Comparison of ENCODE assay signal across 8 cellular contexts in the genomic region with DNA sequence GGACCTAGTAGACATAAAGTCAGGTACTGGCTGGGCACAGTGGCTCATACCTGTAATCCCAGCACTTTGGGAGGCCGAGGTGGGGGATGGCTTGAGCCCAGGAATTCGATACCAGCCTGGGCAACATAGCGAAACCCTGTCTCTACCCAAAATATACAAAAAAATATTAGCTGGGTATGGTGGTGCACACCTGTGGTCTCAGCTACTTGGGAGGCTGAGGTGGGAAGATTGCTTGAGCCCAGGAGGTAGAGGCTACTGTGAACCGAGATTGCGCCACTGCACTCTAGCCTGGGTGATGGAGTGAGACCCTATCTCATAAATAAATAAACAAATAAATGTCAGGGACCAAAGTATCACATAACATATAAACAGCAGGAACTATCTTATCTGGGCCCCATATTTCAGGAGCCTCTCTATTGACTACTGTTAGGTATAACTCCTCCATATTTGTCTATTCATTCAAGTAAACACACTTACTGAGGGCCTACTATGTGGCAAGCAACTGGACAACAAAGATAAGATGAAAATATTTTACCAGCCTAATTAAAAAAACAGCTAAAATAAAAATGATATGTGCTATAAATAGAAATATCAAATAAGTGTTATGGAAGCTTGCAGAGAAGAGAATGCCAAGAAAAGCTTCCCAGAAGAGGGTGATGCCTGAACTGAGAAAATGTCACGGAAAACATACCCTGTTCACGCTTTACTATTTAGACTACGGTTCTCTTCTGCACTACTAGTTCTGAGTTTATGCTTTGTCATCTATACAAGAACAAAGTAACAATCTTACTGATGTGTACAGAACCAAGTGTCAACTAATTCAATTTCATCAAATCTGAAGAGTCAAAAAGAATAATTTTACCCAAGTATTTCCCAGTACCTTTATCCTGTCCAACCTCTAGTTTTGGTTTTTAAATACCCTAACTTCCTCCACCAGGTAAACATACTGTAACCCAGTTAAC. TPM values are rescaled to one million over a fixed set of nuclear protein-coding genes. Genes with fewer than 3 reads are reported as not detected.
A peak's percentile ranks its signal among the peaks of the same experiment; 100 is the strongest.
DNase-seq lines count a peak whose midpoint lies in the region; ATAC-seq and TF ChIP-seq lines count a peak whose summit lies in the region.

No MANE protein-coding gene starts in this region.

- H3K4me1 Mint-ChIP-seq in stimulated activated naive CD8-positive, alpha-beta T cell treated with anti-CD3 and anti-CD28 coated beads, Interleukin-15, Interleukin-2, amounts not matched to agents 100 ng/mL and 50 ng/mL, for 24 hours (ENCODE audit: low read depth): peaks cover 58% of the 10 kb centered on the region
- peaks cover 23% of the 10 kb centered on the region for H3K4me1 Mint-ChIP-seq in mesothelial cell of epicardium

- H3K27ac Mint-ChIP-seq in stimulated activated naive CD8-positive, alpha-beta T cell treated with anti-CD3 and anti-CD28 coated beads, Interleukin-15, Interleukin-2, amounts not matched to agents 100 ng/mL and 50 ng/mL, for 24 hours: peak overlapping the region; percentile 100
- peak overlapping the region; percentile 100 for H3K27ac Mint-ChIP-seq in mesothelial cell of epicardium

- no peak for ATAC-seq in stimulated activated naive CD8-positive, alpha-beta T cell treated with anti-CD3 and anti-CD28 coated beads, Interleukin-15, Interleukin-2, amounts not matched to agents 100 U/mL and 50 U/mL, for 24 hours

- peak overlapping the region; percentile 89 to 90 (median 90) for H3K4me3 ChIP-seq in breast epithelium

- no peak for TF ChIP-seq POLR2A in breast epithelium (IDR thresholded peaks at IDR 0.05)

- H3K27ac ChIP-seq in breast epithelium: peak overlapping the region in 1 of 2 donors; percentile 97

- DNase-seq in stimulated activated naive CD8-positive, alpha-beta T cell treated with anti-CD3 and anti-CD28 coated beads, Interleukin-15, Interleukin-2, amounts not matched to agents 100 U/mL and 50 U/mL, for 24 hours: no peak
- no peak for DNase-seq in breast epithelium (ENCODE audit: low spot score in 2 of 2)
- no peak for DNase-seq in mesothelial cell of epicardium (ENCODE audit: low spot score in 2 of 2, unreplicated experiment in 2 of 2)
- no peak for DNase-seq in NCI-H2227 (lab: John Stamatoyannopoulos, UW; ENCODE audit: unreplicated experiment)
- no peak for DNase-seq in DMS79 (lab: John Stamatoyannopoulos, UW)
- no peak for DNase-seq in COLO829 (ENCODE audit: low spot score)
- no peak for DNase-seq in MV-4-11 (lab: John Stamatoyannopoulos, UW)

- H3K27me3 Mint-ChIP-seq in stimulated activated naive CD8-positive, alpha-beta T cell treated with anti-CD3 and anti-CD28 coated beads, Interleukin-15, Interleukin-2, amounts not matched to agents 100 ng/mL and 50 ng/mL, for 24 hours: no peaks in the 10 kb centered on the region
- no peaks in the 10 kb centered on the region for H3K27me3 Mint-ChIP-seq in mesothelial cell of epicardium (ENCODE audit: low read depth)

- intact Hi-C loops in breast epithelium (cut with DNase I; ENCODE audit: low total_unique reads): no loop called here

- peak overlapping the region; percentile 89 for H3K4me3 Mint-ChIP-seq in stimulated activated naive CD8-positive, alpha-beta T cell treated with anti-CD3 and anti-CD28 coated beads, Interleukin-15, Interleukin-2, amounts not matched to agents 100 ng/mL and 50 ng/mL, for 24 hours
- peak overlapping the region; percentile 85 for H3K4me3 Mint-ChIP-seq in mesothelial cell of epicardium

- peaks cover 45% of the 10 kb centered on the region for H3K36me3 Mint-ChIP-seq in stimulated activated naive CD8-positive, alpha-beta T cell treated with anti-CD3 and anti-CD28 coated beads, Interleukin-15, Interleukin-2, amounts not matched to agents 100 ng/mL and 50 ng/mL, for 24 hours (ENCODE audit: low read depth)
- H3K36me3 Mint-ChIP-seq in mesothelial cell of epicardium: peaks cover 14% of the 10 kb centered on the region

- no peaks in the 10 kb centered on the region for H3K27me3 ChIP-seq in breast epithelium

- TF ChIP-seq CTCF in breast epithelium (IDR thresholded peaks at IDR 0.05) (no peak), mesothelial cell of epicardium (IDR thresholded peaks at IDR 0.05; ENCODE audit: unreplicated experiment) (no peak)

- peaks cover 0 to 7% of the 10 kb centered on the region in 2 donors for H3K4me1 ChIP-seq in breast epithelium

- H3K36me3 ChIP-seq in breast epithelium: no peaks in the 10 kb centered on the region

- H3K9me3 ChIP-seq in breast epithelium: no peaks in the 10 kb centered on the region

- H3K9me3 Mint-ChIP-seq in stimulated activated naive CD8-positive, alpha-beta T cell treated with anti-CD3 and anti-CD28 coated beads, Interleukin-15, Interleukin-2, amounts not matched to agents 100 ng/mL and 50 ng/mL, for 24 hours: no peaks in the 10 kb centered on the region
- no peaks in the 10 kb centered on the region for H3K9me3 Mint-ChIP-seq in mesothelial cell of epicardium

RNA-seq across cellular contexts. Expression of gene NUP98, which starts 1.9 kb away (rescaled TPM):
- total RNA-seq in breast epithelium: 100 to 1,000 TPM in 2 of 3 donors, 10 to 100 TPM in 1; 98.1 to 178 (median 142) TPM
- total RNA-seq in mesothelial cell of epicardium: 82.6 to 85.4 TPM (median 83.3 TPM) in 3 replicates

RNA-seq across cellular contexts. Expression of gene PGAP2, which starts 12.9 kb away (rescaled TPM):
- total RNA-seq in breast epithelium (10 to 100 TPM; 12.3 to 24.3 (median 20.6) TPM), mesothelial cell of epicardium (43.2 to 47.6 TPM (median 47.4 TPM) in 3 replicates)

RNA-seq across cellular contexts. Expression of gene RHOG, which starts 45.3 kb away (rescaled TPM):
- total RNA-seq in breast epithelium: 10 to 100 TPM; 37.0 to 68.2 (median 37.0) TPM
- 23.8 to 24.7 TPM (median 24.2 TPM) in 3 replicates for total RNA-seq in mesothelial cell of epicardium
